Comparison of ENCODE assay signal across 1 cellular context in the genomic region with DNA sequence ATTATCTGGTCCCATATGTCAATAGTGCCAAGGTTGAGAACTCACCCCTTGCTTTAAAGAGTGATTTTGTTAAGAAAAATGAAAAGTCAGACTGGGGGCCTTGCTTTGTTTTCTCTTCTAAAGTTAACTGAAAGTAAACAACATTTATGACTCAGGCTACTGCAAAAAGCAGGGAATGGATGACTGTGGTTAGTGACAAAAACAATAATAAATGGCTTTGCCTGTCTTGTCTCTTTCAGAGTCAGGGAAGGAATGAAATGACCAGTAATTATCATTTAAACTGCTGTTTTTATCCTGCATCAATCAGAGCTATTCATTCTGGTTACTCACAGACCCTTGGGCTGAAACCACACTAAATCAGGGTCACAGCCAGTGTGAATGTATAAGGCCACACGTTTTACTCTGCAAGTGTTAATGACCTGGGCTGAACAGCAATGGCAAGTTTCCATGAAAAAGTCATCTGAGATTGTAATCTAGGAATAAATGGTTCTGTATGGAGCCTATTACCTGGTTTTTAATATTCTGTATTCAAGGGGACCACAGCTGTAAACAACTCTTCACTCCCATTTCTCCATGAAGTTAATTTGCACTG.
A peak's percentile ranks its signal among the peaks of the same experiment; 100 is the strongest.
TF ChIP-seq lines count a peak whose summit lies in the region.

No MANE protein-coding gene starts in this region.

TF ChIP-seq in HepG2, 621 proteins besides CTCF, POLR2A, EP300 and RAD21 (continued from another document):
- TF ChIP-seq, protein P1, sequence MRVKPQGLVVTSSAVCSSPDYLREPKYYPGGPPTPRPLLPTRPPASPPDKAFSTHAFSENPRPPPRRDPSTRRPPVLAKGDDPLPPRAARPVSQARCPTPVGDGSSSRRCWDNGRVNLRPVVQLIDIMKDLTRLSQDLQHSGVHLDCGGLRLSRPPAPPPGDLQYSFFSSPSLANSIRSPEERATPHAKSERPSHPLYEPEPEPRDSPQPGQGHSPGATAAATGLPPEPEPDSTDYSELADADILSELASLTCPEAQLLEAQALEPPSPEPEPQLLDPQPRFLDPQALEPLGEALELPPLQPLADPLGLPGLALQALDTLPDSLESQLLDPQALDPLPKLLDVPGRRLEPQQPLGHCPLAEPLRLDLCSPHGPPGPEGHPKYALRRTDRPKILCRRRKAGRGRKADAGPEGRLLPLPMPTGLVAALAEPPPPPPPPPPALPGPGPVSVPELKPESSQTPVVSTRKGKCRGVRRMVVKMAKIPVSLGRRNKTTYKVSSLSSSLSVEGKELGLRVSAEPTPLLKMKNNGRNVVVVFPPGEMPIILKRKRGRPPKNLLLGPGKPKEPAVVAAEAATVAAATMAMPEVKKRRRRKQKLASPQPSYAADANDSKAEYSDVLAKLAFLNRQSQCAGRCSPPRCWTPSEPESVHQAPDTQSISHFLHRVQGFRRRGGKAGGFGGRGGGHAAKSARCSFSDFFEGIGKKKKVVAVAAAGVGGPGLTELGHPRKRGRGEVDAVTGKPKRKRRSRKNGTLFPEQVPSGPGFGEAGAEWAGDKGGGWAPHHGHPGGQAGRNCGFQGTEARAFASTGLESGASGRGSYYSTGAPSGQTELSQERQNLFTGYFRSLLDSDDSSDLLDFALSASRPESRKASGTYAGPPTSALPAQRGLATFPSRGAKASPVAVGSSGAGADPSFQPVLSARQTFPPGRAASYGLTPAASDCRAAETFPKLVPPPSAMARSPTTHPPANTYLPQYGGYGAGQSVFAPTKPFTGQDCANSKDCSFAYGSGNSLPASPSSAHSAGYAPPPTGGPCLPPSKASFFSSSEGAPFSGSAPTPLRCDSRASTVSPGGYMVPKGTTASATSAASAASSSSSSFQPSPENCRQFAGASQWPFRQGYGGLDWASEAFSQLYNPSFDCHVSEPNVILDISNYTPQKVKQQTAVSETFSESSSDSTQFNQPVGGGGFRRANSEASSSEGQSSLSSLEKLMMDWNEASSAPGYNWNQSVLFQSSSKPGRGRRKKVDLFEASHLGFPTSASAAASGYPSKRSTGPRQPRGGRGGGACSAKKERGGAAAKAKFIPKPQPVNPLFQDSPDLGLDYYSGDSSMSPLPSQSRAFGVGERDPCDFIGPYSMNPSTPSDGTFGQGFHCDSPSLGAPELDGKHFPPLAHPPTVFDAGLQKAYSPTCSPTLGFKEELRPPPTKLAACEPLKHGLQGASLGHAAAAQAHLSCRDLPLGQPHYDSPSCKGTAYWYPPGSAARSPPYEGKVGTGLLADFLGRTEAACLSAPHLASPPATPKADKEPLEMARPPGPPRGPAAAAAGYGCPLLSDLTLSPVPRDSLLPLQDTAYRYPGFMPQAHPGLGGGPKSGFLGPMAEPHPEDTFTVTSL (CRISPR knock-in tag; IDR thresholded peaks at IDR 0.05; ENCODE audit: borderline replicate concordance): peak; percentile 76; the same call in 1 of the 2 replicates
- TF ChIP-seq, protein P2, sequence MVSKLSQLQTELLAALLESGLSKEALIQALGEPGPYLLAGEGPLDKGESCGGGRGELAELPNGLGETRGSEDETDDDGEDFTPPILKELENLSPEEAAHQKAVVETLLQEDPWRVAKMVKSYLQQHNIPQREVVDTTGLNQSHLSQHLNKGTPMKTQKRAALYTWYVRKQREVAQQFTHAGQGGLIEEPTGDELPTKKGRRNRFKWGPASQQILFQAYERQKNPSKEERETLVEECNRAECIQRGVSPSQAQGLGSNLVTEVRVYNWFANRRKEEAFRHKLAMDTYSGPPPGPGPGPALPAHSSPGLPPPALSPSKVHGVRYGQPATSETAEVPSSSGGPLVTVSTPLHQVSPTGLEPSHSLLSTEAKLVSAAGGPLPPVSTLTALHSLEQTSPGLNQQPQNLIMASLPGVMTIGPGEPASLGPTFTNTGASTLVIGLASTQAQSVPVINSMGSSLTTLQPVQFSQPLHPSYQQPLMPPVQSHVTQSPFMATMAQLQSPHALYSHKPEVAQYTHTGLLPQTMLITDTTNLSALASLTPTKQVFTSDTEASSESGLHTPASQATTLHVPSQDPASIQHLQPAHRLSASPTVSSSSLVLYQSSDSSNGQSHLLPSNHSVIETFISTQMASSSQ (IDR thresholded peaks at IDR 0.05; ENCODE audit: low read depth): no peak
- TF ChIP-seq, protein P2 (CRISPR knock-in tag; IDR thresholded peaks at IDR 0.05; ENCODE audit: borderline replicate concordance): peak; percentile 21; the same call in 1 of the 2 replicates
- TF ChIP-seq, protein P3, sequence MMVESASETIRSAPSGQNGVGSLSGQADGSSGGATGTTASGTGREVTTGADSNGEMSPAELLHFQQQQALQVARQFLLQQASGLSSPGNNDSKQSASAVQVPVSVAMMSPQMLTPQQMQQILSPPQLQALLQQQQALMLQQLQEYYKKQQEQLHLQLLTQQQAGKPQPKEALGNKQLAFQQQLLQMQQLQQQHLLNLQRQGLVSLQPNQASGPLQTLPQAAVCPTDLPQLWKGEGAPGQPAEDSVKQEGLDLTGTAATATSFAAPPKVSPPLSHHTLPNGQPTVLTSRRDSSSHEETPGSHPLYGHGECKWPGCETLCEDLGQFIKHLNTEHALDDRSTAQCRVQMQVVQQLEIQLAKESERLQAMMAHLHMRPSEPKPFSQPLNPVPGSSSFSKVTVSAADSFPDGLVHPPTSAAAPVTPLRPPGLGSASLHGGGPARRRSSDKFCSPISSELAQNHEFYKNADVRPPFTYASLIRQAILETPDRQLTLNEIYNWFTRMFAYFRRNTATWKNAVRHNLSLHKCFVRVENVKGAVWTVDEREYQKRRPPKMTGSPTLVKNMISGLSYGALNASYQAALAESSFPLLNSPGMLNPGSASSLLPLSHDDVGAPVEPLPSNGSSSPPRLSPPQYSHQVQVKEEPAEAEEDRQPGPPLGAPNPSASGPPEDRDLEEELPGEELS (CRISPR knock-in tag; IDR thresholded peaks at IDR 0.05): peak; percentile 37; the same call in 1 of the 2 replicates
- TF ChIP-seq SMARCC2 (IDR thresholded peaks at IDR 0.05) (no peak), NR2F2 (IDR thresholded peaks at IDR 0.05; ENCODE audit: borderline replicate concordance, low read depth) (no peak), MIER2 (CRISPR knock-in tag; IDR thresholded peaks at IDR 0.05) (no peak), HNRNPLL (IDR thresholded peaks at IDR 0.05; ENCODE audit: low read depth, low read length, poor library complexity, severe bottlenecking) (no peak), FOXA3 (CRISPR knock-in tag; IDR thresholded peaks at IDR 0.05) (peak; percentile 79), FOXP1 (IDR thresholded peaks at IDR 0.05) (no peak), FOXP1 (CRISPR knock-in tag; IDR thresholded peaks at IDR 0.05) (peak; percentile 63; the same call in 1 of the 2 replicates), FOXK2 (IDR thresholded peaks at IDR 0.05) (no peak), RBM22 (optimal IDR thresholded peaks at IDR 0.05; ENCODE audit: low read length) (no peak), NCOA2 (CRISPR knock-in tag; IDR thresholded peaks at IDR 0.05) (peak; percentile 67; the same call in 1 of the 2 replicates), ZNF552 (CRISPR knock-in tag; IDR thresholded peaks at IDR 0.05; ENCODE audit: borderline replicate concordance) (no peak), RCOR2 (CRISPR knock-in tag; IDR thresholded peaks at IDR 0.05) (peak; percentile 48; the same call in 1 of the 2 replicates), HCFC1 (IDR thresholded peaks at IDR 0.05; ENCODE audit: low read depth, low read length) (no peak), ZNF251 (CRISPR knock-in tag; IDR thresholded peaks at IDR 0.05) (no peak), RXRB (CRISPR knock-in tag; IDR thresholded peaks at IDR 0.05; ENCODE audit: borderline replicate concordance) (peak; percentile 44; the same call in 1 of the 2 replicates), BCL6 (CRISPR knock-in tag; IDR thresholded peaks at IDR 0.05) (peak; percentile 41; the same call in 1 of the 2 replicates), SOX13 (IDR thresholded peaks at IDR 0.05) (0 out of 2 replicates have a peak, but pooled peaks have one; percentile 10), SOX13 (CRISPR knock-in tag; conservative IDR thresholded peaks at IDR 0.05 in 1 of 2, IDR thresholded peaks at IDR 0.05 in 1 of 2) (peak in 1 of 2 experiments; percentile 67; a peak in 2 of 4 replicates)
- TF ChIP-seq, protein P4, sequence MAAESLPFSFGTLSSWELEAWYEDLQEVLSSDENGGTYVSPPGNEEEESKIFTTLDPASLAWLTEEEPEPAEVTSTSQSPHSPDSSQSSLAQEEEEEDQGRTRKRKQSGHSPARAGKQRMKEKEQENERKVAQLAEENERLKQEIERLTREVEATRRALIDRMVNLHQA (CRISPR knock-in tag; IDR thresholded peaks at IDR 0.05): no peak
- TF ChIP-seq, protein P5, sequence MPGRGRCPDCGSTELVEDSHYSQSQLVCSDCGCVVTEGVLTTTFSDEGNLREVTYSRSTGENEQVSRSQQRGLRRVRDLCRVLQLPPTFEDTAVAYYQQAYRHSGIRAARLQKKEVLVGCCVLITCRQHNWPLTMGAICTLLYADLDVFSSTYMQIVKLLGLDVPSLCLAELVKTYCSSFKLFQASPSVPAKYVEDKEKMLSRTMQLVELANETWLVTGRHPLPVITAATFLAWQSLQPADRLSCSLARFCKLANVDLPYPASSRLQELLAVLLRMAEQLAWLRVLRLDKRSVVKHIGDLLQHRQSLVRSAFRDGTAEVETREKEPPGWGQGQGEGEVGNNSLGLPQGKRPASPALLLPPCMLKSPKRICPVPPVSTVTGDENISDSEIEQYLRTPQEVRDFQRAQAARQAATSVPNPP (CRISPR knock-in tag; IDR thresholded peaks at IDR 0.05): no peak
- TF ChIP-seq, protein P6, sequence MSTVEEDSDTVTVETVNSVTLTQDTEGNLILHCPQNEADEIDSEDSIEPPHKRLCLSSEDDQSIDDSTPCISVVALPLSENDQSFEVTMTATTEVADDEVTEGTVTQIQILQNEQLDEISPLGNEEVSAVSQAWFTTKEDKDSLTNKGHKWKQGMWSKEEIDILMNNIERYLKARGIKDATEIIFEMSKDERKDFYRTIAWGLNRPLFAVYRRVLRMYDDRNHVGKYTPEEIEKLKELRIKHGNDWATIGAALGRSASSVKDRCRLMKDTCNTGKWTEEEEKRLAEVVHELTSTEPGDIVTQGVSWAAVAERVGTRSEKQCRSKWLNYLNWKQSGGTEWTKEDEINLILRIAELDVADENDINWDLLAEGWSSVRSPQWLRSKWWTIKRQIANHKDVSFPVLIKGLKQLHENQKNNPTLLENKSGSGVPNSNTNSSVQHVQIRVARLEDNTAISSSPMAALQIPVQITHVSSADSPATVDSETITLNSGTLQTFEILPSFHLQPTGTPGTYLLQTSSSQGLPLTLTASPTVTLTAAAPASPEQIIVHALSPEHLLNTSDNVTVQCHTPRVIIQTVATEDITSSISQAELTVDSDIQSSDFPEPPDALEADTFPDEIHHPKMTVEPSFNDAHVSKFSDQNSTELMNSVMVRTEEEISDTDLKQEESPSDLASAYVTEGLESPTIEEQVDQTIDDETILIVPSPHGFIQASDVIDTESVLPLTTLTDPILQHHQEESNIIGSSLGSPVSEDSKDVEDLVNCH (CRISPR knock-in tag; IDR thresholded peaks at IDR 0.05): no peak
- TF ChIP-seq, protein P7, sequence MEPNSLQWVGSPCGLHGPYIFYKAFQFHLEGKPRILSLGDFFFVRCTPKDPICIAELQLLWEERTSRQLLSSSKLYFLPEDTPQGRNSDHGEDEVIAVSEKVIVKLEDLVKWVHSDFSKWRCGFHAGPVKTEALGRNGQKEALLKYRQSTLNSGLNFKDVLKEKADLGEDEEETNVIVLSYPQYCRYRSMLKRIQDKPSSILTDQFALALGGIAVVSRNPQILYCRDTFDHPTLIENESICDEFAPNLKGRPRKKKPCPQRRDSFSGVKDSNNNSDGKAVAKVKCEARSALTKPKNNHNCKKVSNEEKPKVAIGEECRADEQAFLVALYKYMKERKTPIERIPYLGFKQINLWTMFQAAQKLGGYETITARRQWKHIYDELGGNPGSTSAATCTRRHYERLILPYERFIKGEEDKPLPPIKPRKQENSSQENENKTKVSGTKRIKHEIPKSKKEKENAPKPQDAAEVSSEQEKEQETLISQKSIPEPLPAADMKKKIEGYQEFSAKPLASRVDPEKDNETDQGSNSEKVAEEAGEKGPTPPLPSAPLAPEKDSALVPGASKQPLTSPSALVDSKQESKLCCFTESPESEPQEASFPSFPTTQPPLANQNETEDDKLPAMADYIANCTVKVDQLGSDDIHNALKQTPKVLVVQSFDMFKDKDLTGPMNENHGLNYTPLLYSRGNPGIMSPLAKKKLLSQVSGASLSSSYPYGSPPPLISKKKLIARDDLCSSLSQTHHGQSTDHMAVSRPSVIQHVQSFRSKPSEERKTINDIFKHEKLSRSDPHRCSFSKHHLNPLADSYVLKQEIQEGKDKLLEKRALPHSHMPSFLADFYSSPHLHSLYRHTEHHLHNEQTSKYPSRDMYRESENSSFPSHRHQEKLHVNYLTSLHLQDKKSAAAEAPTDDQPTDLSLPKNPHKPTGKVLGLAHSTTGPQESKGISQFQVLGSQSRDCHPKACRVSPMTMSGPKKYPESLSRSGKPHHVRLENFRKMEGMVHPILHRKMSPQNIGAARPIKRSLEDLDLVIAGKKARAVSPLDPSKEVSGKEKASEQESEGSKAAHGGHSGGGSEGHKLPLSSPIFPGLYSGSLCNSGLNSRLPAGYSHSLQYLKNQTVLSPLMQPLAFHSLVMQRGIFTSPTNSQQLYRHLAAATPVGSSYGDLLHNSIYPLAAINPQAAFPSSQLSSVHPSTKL (CRISPR knock-in tag; IDR thresholded peaks at IDR 0.05): peak; percentile 86
